8 cellular contexts compared by ENCODE assay signal in the genomic region with DNA sequence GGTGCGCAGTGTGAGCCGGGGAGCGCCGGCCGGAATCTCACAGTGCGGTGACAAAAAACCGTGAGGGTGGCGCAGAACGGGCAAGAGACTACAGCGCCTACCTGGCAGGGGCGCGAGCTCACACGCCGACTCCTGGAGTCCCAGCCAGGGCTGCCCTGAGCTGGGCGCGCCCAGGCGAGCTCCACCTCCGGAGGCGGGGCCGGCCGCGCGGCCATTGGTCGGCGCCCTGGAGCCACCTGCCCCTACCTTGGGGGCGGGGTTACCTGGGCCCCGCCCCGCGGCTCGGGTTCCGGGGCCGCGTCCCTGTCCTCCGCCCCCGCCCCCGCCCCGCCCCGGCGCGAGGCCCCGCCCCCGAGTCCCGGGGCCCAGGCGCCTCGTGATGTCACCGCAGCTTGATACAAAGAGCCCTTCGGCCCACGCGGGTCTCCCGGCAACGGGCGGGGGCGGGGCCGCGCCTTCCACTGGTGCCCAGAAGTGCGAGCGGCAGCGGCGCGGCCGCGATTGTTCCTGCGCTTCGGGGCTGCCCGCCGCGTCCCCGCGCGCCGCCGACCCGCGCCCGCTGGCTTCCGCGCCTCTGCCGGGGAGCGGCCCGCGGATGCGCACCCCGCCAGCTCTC.
A peak's percentile ranks its signal among the peaks of the same experiment; 100 is the strongest.
DNase-seq lines count a peak whose midpoint lies in the region; ATAC-seq lines count a peak whose summit lies in the region.

No MANE protein-coding gene starts in this region.

- H3K27me3 Mint-ChIP-seq in activated CD8-positive, alpha-beta memory T cell treated with anti-CD3 and anti-CD28 coated beads, Interleukin-2, amount 10 ng/mL, durations not matched to agents 7 days and 5 days, result no peaks in the 10 kb centered on the region

- H3K4me1 ChIP-seq in endocrine pancreas (ENCODE audit: control insufficient read depth, insufficient read depth, low read length), result no peaks in the 10 kb centered on the region
- H3K4me1 ChIP-seq in mononuclear cell (ENCODE audit: insufficient read depth, low read length), result peaks cover 56% of the 10 kb centered on the region

- H3K9me3 ChIP-seq in endocrine pancreas (ENCODE audit: control insufficient read depth, low read length) (no peaks in the 10 kb centered on the region), mononuclear cell (ENCODE audit: low read depth, low read length) (no peaks in the 10 kb centered on the region)

- CTCF ChIA-PET in activated CD8-positive, alpha-beta memory T cell treated with anti-CD3 and anti-CD28 coated beads, Interleukin-2, amount 10 ng/mL, durations not matched to agents 7 days and 5 days (lab: Charles Lee), result interaction anchor here (0.6 to 2.1 kb wide), 9 partner anchors 13 to 51 kb away, joined by 3 to 26 read pairs (median 4); no protein-coding TSS in a partner anchor

- peak overlapping the region; percentile 84 for H3K4me3 Mint-ChIP-seq in activated CD8-positive, alpha-beta memory T cell treated with anti-CD3 and anti-CD28 coated beads, Interleukin-2, amount 10 ng/mL, durations not matched to agents 7 days and 5 days

- H3K4me3 ChIP-seq in endocrine pancreas (ENCODE audit: control insufficient read depth, insufficient read depth, low read length) (no peak overlapping the region), mononuclear cell (ENCODE audit: low read length) (peak overlapping the region; percentile 72)

- no peaks in the 10 kb centered on the region for H3K36me3 ChIP-seq in endocrine pancreas (ENCODE audit: control insufficient read depth, insufficient read depth, low read length)

- ATAC-seq in GM19438 (IDR thresholded peaks at IDR 0.05; ENCODE audit: low read depth, unreplicated experiment) (peak; percentile 57), HG03565 (IDR thresholded peaks at IDR 0.05; ENCODE audit: unreplicated experiment) (peak; percentile 51)
- ATAC-seq in activated CD8-positive, alpha-beta memory T cell treated with anti-CD3 and anti-CD28 coated beads, Interleukin-2, amount 10 ng/mL, durations not matched to agents 7 days and 5 days, result peak; percentile 91

- H3K27me3 ChIP-seq in endocrine pancreas (ENCODE audit: control insufficient read depth, insufficient read depth, low read length) (no peaks in the 10 kb centered on the region), mononuclear cell (ENCODE audit: insufficient read depth, low read length) (no peaks in the 10 kb centered on the region)

- H3K36me3 Mint-ChIP-seq in activated CD8-positive, alpha-beta memory T cell treated with anti-CD3 and anti-CD28 coated beads, Interleukin-2, amount 10 ng/mL, durations not matched to agents 7 days and 5 days, result no peaks in the 10 kb centered on the region

- peak in 12 of 14 donors; percentile 63 to 89 (median 79) for DNase-seq in C1 segment of cervical spinal cord (lab: John Stamatoyannopoulos, UW)
- DNase-seq in NCI-H82 treated with DMSO at 0.1 percent for 48 hours (lab: John Stamatoyannopoulos, UW; ENCODE audit: unreplicated experiment), result peak; percentile 67
- peak; percentile 93 for DNase-seq in activated CD8-positive, alpha-beta memory T cell treated with anti-CD3 and anti-CD28 coated beads, Interleukin-2, amount 10 ng/mL, durations not matched to agents 7 days and 5 days
- peak; percentile 93 to 95 for DNase-seq in stimulated activated CD8-positive, alpha-beta memory T cell treated with anti-CD3 and anti-CD28 coated beads, Interleukin-2, amount 100 ng/mL, for 1 hour (ENCODE audit: low read depth in 2 of 2)

- H3K9me3 Mint-ChIP-seq in activated CD8-positive, alpha-beta memory T cell treated with anti-CD3 and anti-CD28 coated beads, Interleukin-2, amount 10 ng/mL, durations not matched to agents 7 days and 5 days (ENCODE audit: low read depth), result no peaks in the 10 kb centered on the region

- peak overlapping the region; percentile 65 for H3K9ac ChIP-seq in endocrine pancreas (ENCODE audit: control insufficient read depth, insufficient read depth, low read length)

- H3K27ac Mint-ChIP-seq in activated CD8-positive, alpha-beta memory T cell treated with anti-CD3 and anti-CD28 coated beads, Interleukin-2, amount 10 ng/mL, durations not matched to agents 7 days and 5 days, result peak overlapping the region; percentile 73

- H3K4me1 Mint-ChIP-seq in activated CD8-positive, alpha-beta memory T cell treated with anti-CD3 and anti-CD28 coated beads, Interleukin-2, amount 10 ng/mL, durations not matched to agents 7 days and 5 days, result peaks cover 48% of the 10 kb centered on the region
